ENCODE assay signal across 8 cellular contexts in the genomic region with DNA sequence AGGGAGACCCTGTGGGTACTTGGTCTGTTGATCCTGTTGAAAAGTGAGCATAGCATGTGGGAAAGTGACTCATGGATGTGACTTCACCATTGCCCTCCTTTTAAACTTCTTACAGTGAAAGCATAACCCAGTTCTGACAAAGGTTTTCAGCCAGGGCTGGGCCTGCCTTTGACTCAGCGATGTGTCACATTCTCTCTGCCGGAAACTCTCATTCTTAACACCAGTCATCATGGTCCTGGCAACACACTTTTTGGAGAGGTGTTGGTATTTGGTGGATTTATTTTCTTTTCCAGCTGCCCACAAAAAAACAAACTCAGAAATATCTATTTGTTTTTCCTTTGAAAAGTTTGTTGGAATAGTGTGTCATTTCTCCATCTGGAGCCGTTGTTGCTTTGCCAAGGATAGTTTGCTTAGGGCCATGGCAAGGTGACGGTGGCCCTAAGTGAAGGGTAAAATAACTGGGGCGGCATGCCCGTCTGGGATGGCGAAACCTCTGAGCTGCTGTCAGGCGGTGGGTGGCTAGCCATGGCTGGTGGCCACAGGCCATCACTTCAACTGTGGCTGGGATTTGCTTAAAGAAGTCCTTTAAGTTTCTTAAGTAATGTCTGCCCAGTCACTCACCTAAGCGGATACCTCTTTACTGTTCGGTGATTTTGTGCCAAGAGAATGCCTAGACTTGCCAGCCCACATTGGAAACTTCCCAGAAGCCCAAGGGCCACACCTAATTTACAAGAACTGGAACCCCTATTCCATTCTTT.
DNase-seq lines count a peak whose midpoint lies in the region; ATAC-seq lines count a peak whose summit lies in the region.

No MANE protein-coding gene starts in this region.

- no peak for DNase-seq in Right ventricle myocardium inferior (ENCODE audit: missing footprints)
- DNase-seq in cardiac septum (ENCODE audit: low spot score) = no peak
- DNase-seq in activated CD8-positive, alpha-beta memory T cell treated with anti-CD3 and anti-CD28 coated beads, Interleukin-2, amount 50 U/mL, for 24 hours (ENCODE audit: extremely low read depth) = peak; percentile 10
- DNase-seq in left cardiac atrium = peak; percentile 52
- DNase-seq in stimulated activated CD4-positive, alpha-beta T cell treated with anti-CD3 and anti-CD28 coated beads, Interleukin-4, amount 100 ng/mL, for 48 hours (ENCODE audit: low read depth in 2 of 2) = peak; percentile 28 to 44
- DNase-seq in GDM1 (lab: John Stamatoyannopoulos, UW) = no peak
- DNase-seq in NCI-H82 (lab: John Stamatoyannopoulos, UW) = no peak
- no peak for DNase-seq in NCI-H510A treated with DMSO at 0.1 percent for 48 hours (lab: John Stamatoyannopoulos, UW)

- ATAC-seq in Right ventricle myocardium inferior = peak; percentile 81
- ATAC-seq in left cardiac atrium = peak; percentile 90 to 96

- intact Hi-C loops in Right ventricle myocardium inferior (cut with DNase I) (no loop called here), cardiac septum (cut with DNase I) (no loop called here), left cardiac atrium (cut with DNase I) (no loop called here)

Comparison
In these comparisons a context has a peak if more than half of its experiments do, and no peak if none do; other contexts are left out.
1. DNase-seq: peak in activated CD8-positive, alpha-beta memory T cell treated with anti-CD3 and anti-CD28 coated beads, Interleukin-2, amount 50 U/mL, for 24 hours (single experiment), left cardiac atrium (single experiment) and stimulated activated CD4-positive, alpha-beta T cell treated with anti-CD3 and anti-CD28 coated beads, Interleukin-4, amount 100 ng/mL, for 48 hours (2 of 2); none in Right ventricle myocardium inferior (single experiment), cardiac septum (single experiment), GDM1 (single experiment), NCI-H82 (single experiment) and NCI-H510A treated with DMSO at 0.1 percent for 48 hours (single experiment).